24 cellular contexts compared by ENCODE assay signal in the genomic region with DNA sequence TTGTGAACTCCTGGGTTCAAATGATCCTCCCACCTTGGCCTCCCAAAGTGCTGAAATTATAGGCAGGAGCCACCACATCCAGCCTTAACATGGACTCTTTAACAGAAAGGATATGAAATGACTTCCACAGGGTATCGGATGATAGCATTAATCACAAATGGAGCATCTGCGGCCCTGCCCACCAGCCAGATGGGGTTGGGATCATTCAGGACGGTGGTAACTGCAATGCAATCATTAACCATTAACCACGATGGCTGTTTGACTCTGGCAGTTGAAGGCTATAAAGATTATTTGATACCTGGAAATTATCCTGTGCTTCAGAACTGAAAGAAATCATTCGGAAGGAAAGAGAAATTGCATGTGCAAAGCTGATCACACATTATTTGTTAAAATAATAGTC. TPM values are rescaled to one million over a fixed set of nuclear protein-coding genes. Genes with fewer than 3 reads are reported as not detected.
DNase-seq lines count a peak whose midpoint lies in the region; ATAC-seq, FAIRE-seq and TF ChIP-seq lines count a peak whose summit lies in the region.
"Had no signal": no experiment of that assay in that cellular context is flagged by ENCODE, and none has a peak within 500 bp of the region (broad histone marks: within the 10 kb centered on the region; RNA-seq: fewer than 3 reads in every experiment).

No MANE protein-coding gene starts in this region.

- no peak for TF ChIP-seq CTCF in Peyer's patch (IDR thresholded peaks at IDR 0.05)
- TF ChIP-seq CTCF in vagina (IDR thresholded peaks at IDR 0.05) = no peak

- WGBS in small intestine, 3 donors = 22 to 66% (median 39%) methylated on average over 5 of the region's 5 CpGs

- no peaks in the 10 kb centered on the region for H3K9me3 ChIP-seq in Peyer's patch
- H3K9me3 ChIP-seq in small intestine (ENCODE audit: control insufficient read depth, low read depth) = no peaks in the 10 kb centered on the region
- H3K9me3 ChIP-seq in vagina = no peaks in the 10 kb centered on the region
- H3K9me3 ChIP-seq: BE2C, Caco-2 had no signal

- intact Hi-C loops in left colon (cut with DNase I, micrococcal nuclease) (no loop called here), vagina (cut with DNase I) (no loop called here)

- H3K27me3 ChIP-seq in Peyer's patch (no peaks in the 10 kb centered on the region), small intestine (ENCODE audit: control insufficient read depth in 2 of 2, insufficient read depth in 2 of 2, low read length in 2 of 2) (no peaks in the 10 kb centered on the region), vagina (no peaks in the 10 kb centered on the region)
- H3K27me3 ChIP-seq: BE2C had no signal

- ATAC-seq in left colon = peak; percentile 82
- ATAC-seq: HCT116 had no signal

- H3K27ac ChIP-seq in Peyer's patch (peak overlapping the region in 3 of 4 donors; percentile 56 to 82 (median 75)), small intestine (ENCODE audit: low read depth in 1 of 2, low read length in 1 of 2) (peak overlapping the region; percentile 37 to 78), vagina (no peak overlapping the region)

- H3K36me3 ChIP-seq in Peyer's patch (no peaks in the 10 kb centered on the region), small intestine (ENCODE audit: control insufficient read depth in 2 of 2, insufficient read depth in 2 of 2, low read length in 2 of 2) (peaks cover 0 to 4% of the 10 kb centered on the region in 2 donors), vagina (peaks cover 0 to 10% of the 10 kb centered on the region in 2 donors)
- H3K36me3 ChIP-seq: BE2C had no signal

- DNase-seq in NCI-H82 (lab: John Stamatoyannopoulos, UW) (peak; percentile 9), NCI-H82 treated with DMSO at 0.1 percent for 48 hours (lab: John Stamatoyannopoulos, UW; ENCODE audit: unreplicated experiment) (no peak), Peyer's patch (peak in 2 of 3 donors; percentile 77 to 84), left colon (peak; percentile 67 to 74), small intestine (peak; percentile 94), 8988T (no peak), vagina (ENCODE audit: extremely low spot score in 2 of 2) (no peak), LoVo (ENCODE audit: low spot score) (no peak)
- DNase-seq: ACHN; BE2C; C1 segment of cervical spinal cord; Caco-2; CD4-positive, CD25-positive, alpha-beta regulatory T cell; CD8-positive, alpha-beta memory T cell; DMS79 treated with DMSO at 0.1 percent for 48 hours; GF-D8; GOT3; H7; HFFc6 had no signal

- H3K4me3 ChIP-seq in Peyer's patch (no peak overlapping the region), small intestine (ENCODE audit: low read depth in 1 of 2, low read length in 2 of 2) (no peak overlapping the region), vagina (no peak overlapping the region)

- FAIRE-seq in small intestine (lab: Jason Lieb, UNC) = no peak
- FAIRE-seq: A204.1, D721Med, HTR-8/SVneo had no signal

- H3K4me1 ChIP-seq in Peyer's patch (peaks cover 0 to 33% (median 0%) of the 10 kb centered on the region in 4 donors), small intestine (ENCODE audit: control insufficient read depth in 2 of 2, insufficient read depth in 1 of 2, low read depth in 1 of 2, low read length in 1 of 2) (peaks cover 2 to 7% of the 10 kb centered on the region in 2 donors), vagina (no peaks in the 10 kb centered on the region)
- H3K4me1 ChIP-seq: BE2C, Caco-2 had no signal

- TF ChIP-seq POLR2A in Peyer's patch (IDR thresholded peaks at IDR 0.05) (no peak), vagina (IDR thresholded peaks at IDR 0.05) (no peak)

RNA-seq across cellular contexts. Expression of a gene that starts 5.3 kb away (rescaled TPM):
- total RNA-seq in Peyer's patch (100 to 1,000 TPM in 1 of 4 donors, 10 to 100 TPM in 2, 1 to 10 TPM in 1; 5.8 to 160 (median 75.8) TPM), left colon (100 to 1,000 TPM; 115 to 116 TPM), vagina (not detected)
- polyA plus RNA-seq in small intestine = 10 to 100 TPM; 25.7 to 37.7 (median 29.3) TPM
- total RNA-seq: CD4-positive, CD25-positive, alpha-beta regulatory T cell; CD8-positive, alpha-beta memory T cell; HFFc6 had no signal
- polyA plus RNA-seq: CD4-positive, CD25-positive, alpha-beta regulatory T cell; CD8-positive, alpha-beta memory T cell; IgD-negative memory B cell had no signal

RNA-seq across cellular contexts. Expression of a gene that starts 14.8 kb away (rescaled TPM):
- total RNA-seq in Peyer's patch (10 to 100 TPM in 1 of 4 donors, 1 to 10 TPM in 3; 3.3 to 17.9 (median 4.0) TPM), left colon (1 to 10 TPM; 3.9 to 4.1 TPM), vagina (6.9 TPM)
- polyA plus RNA-seq in small intestine = 1 to 10 TPM; 1.4 to 5.4 (median 2.2) TPM

RNA-seq across cellular contexts. Expression of a gene that starts 24.9 kb away (rescaled TPM):
- total RNA-seq in Peyer's patch = 10 to 100 TPM; 52.0 to 80.9 (median 61.9) TPM
- total RNA-seq in left colon = 100 to 1,000 TPM in 1 of 2 donors, 10 to 100 TPM in 1; 91.1 to 110 TPM
- polyA plus RNA-seq in small intestine = 100 to 1,000 TPM; 130 to 182 (median 150) TPM
- 86.4 TPM for total RNA-seq in vagina

RNA-seq across cellular contexts. Expression of a gene that starts 46.0 kb away (rescaled TPM):
- total RNA-seq in Peyer's patch = 10 to 100 TPM in 3 of 4 donors, not detected in 1; 12.8 to 50.2 (median 22.3) TPM
- 1 to 10 TPM; 2.0 to 4.0 TPM for total RNA-seq in left colon
- 10 to 100 TPM in 1 of 3 donors, 1 to 10 TPM in 2; 2.6 to 10.1 (median 7.3) TPM for polyA plus RNA-seq in small intestine
- total RNA-seq in vagina = 0.25 TPM
- total RNA-seq: CD4-positive, CD25-positive, alpha-beta regulatory T cell had no signal
- polyA plus RNA-seq: CD4-positive, CD25-positive, alpha-beta regulatory T cell; CD8-positive, alpha-beta memory T cell had no signal

Comparison
In these comparisons a context has a peak if more than half of its experiments do, and no peak if none do; other contexts are left out.
1. DNase-seq: peak in NCI-H82 (single experiment), Peyer's patch (2 of 3), left colon (2 of 2) and small intestine (single experiment); none in NCI-H82 treated with DMSO at 0.1 percent for 48 hours (single experiment), 8988T (single experiment), vagina (0 of 2) and LoVo (single experiment).